Comparison of ENCODE assay signal across 16 cellular contexts in the genomic region with DNA sequence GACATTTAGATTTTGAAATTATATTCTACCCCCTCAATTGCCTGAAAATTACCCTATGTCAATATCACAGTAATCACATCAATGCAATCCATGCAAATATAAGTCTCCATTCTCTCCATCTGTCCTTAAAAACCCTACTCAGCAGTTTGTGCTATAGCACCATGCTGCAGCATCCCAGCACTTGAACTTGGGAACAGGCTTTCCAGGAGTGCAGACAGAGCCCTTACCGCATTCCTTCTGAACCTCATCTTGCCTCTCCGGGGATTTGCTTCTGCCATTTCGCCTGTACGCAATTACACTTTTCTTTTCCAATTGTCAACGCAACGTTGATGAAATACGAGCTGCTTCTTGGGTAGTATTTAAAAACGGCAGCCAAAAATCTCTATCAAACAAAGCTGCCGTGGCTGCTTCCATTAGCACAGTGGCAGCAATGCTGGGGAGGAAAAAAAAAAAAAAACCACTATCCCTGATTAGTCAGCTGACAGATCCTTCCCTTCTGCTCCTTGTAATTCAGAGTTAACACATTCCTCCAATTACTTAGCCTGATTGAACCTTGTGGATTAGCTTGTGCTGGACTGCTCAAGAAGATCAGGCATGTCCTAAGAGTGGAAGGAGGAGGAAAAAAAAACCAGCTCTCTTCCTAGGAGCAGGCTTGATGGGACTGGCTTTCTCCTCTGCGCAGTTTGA.
A peak's percentile ranks its signal among the peaks of the same experiment; 100 is the strongest.
DNase-seq lines count a peak whose midpoint lies in the region; ATAC-seq, FAIRE-seq and TF ChIP-seq lines count a peak whose summit lies in the region.
"Had no signal": no experiment of that assay in that cellular context is flagged by ENCODE, and none has a peak within 500 bp of the region (broad histone marks: within the 10 kb centered on the region; RNA-seq: fewer than 3 reads in every experiment).

No MANE protein-coding gene starts in this region.

- POLR2A ChIA-PET in CD4-positive, alpha-beta memory T cell (lab: Charles Lee; ENCODE audit: partially characterized antibody): no interaction called here
- POLR2A ChIA-PET in naive thymus-derived CD8-positive, alpha-beta T cell (lab: Charles Lee): no interaction called here

- peak overlapping the region; percentile 72 for H3K4me2 ChIP-seq in neural progenitor cell
- H3K4me2 ChIP-seq: BLaER1, KMS-11 had no signal

- peaks cover 11% of the 10 kb centered on the region for H3K4me1 Mint-ChIP-seq in neural progenitor cell
- H3K4me1 Mint-ChIP-seq in CD4-positive, alpha-beta memory T cell: no peaks in the 10 kb centered on the region
- peaks cover 0 to 2% (median 0%) of the 10 kb centered on the region in 4 donors for H3K4me1 Mint-ChIP-seq in naive thymus-derived CD8-positive, alpha-beta T cell
- H3K4me1 Mint-ChIP-seq: activated naive CD4-positive, alpha-beta T cell treated with anti-CD3 and anti-CD28 coated beads, Interleukin-2, amount 10 ng/mL, durations not matched to agents 7 days and 5 days had no signal

- peaks cover 6% of the 10 kb centered on the region for H3K9me3 ChIP-seq in neural progenitor cell (ENCODE audit: low read depth)
- no peaks in the 10 kb centered on the region for H3K9me3 ChIP-seq in CD4-positive, alpha-beta memory T cell (ENCODE audit: control insufficient read depth in 1 of 2, low read length in 2 of 2)
- H3K9me3 ChIP-seq: BLaER1 had no signal

- DNase-seq in D721Med (ENCODE audit: insufficient read length, low spot score) (peak; percentile 10), NCI-H82 (lab: John Stamatoyannopoulos, UW) (peak; percentile 86), fibroblast of mammary gland (ENCODE audit: low read depth) (peak; percentile 18), neural progenitor cell (ENCODE audit: low spot score) (peak; percentile 71), NCI-H226 (no peak)
- no peak for DNase-seq in CD4-positive, alpha-beta memory T cell
- no peak for DNase-seq in naive thymus-derived CD8-positive, alpha-beta T cell
- DNase-seq in activated CD4-positive, CD25-positive, alpha-beta regulatory T cell (lab: John Stamatoyannopoulos, UW): no peak
- DNase-seq: activated CD4-positive, alpha-beta T cell treated with anti-CD3 and anti-CD28 coated beads for 4 hours; activated naive CD4-positive, alpha-beta T cell treated with anti-CD3 and anti-CD28 coated beads, Interleukin-2, amount 10 ng/mL, durations not matched to agents 7 days and 5 days; NCI-H446 treated with DMSO at 0.1 percent for 48 hours; SIG-M5; stimulated activated CD4-positive, alpha-beta T cell treated with anti-CD3 and anti-CD28 coated beads, Interleukin-15, amount 100 ng/mL, for 24 hours; stimulated activated naive CD4-positive, alpha-beta T cell treated with Interleukin-2 at 50 U/mL for 16 hours had no signal

- peak overlapping the region; percentile 69 for H3K4me3 Mint-ChIP-seq in neural progenitor cell
- no peak overlapping the region for H3K4me3 Mint-ChIP-seq in CD4-positive, alpha-beta memory T cell
- H3K4me3 Mint-ChIP-seq in naive thymus-derived CD8-positive, alpha-beta T cell: no peak overlapping the region
- H3K4me3 Mint-ChIP-seq: activated naive CD4-positive, alpha-beta T cell treated with anti-CD3 and anti-CD28 coated beads, Interleukin-2, amount 10 ng/mL, durations not matched to agents 7 days and 5 days had no signal

- H3K4me1 ChIP-seq in neural progenitor cell: peaks cover 6% of the 10 kb centered on the region
- no peaks in the 10 kb centered on the region for H3K4me1 ChIP-seq in CD4-positive, alpha-beta memory T cell (ENCODE audit: insufficient read depth, low read length)
- H3K4me1 ChIP-seq: BLaER1 had no signal

- CTCF ChIA-PET in CD4-positive, alpha-beta memory T cell (lab: Charles Lee; ENCODE audit: partially characterized antibody): no interaction called here

- H3K27ac Mint-ChIP-seq in neural progenitor cell: peak overlapping the region; percentile 38
- no peak overlapping the region for H3K27ac Mint-ChIP-seq in CD4-positive, alpha-beta memory T cell
- H3K27ac Mint-ChIP-seq in naive thymus-derived CD8-positive, alpha-beta T cell: no peak overlapping the region
- H3K27ac Mint-ChIP-seq: activated naive CD4-positive, alpha-beta T cell treated with anti-CD3 and anti-CD28 coated beads, Interleukin-2, amount 10 ng/mL, durations not matched to agents 7 days and 5 days had no signal

- H3K79me2 ChIP-seq in neural progenitor cell (ENCODE audit: low read depth): no peaks in the 10 kb centered on the region

- no peak for ATAC-seq in naive thymus-derived CD8-positive, alpha-beta T cell

- FAIRE-seq in D721Med (lab: Jason Lieb, UNC): peak; percentile 99

- no peaks in the 10 kb centered on the region for H3K36me3 ChIP-seq in neural progenitor cell
- H3K36me3 ChIP-seq in CD4-positive, alpha-beta memory T cell (ENCODE audit: insufficient read depth, low read length): no peaks in the 10 kb centered on the region
- H3K36me3 ChIP-seq: BLaER1 had no signal

- no peaks in the 10 kb centered on the region for H4K20me1 ChIP-seq in neural progenitor cell (ENCODE audit: low read depth)
- H4K20me1 ChIP-seq: BLaER1 had no signal

- TF ChIP-seq CTCF in D721Med (IDR thresholded peaks at IDR 0.05; ENCODE audit: insufficient read depth, missing control alignments): no peak
- no peak for TF ChIP-seq CTCF in fibroblast of mammary gland (conservative IDR thresholded peaks at IDR 0.05; ENCODE audit: control insufficient read depth, insufficient read depth, low read depth, low read length)
- TF ChIP-seq CTCF in neural progenitor cell (IDR thresholded peaks at IDR 0.05): no peak

- no peaks in the 10 kb centered on the region for H3K27me3 ChIP-seq in neural progenitor cell
- H3K27me3 ChIP-seq in CD4-positive, alpha-beta memory T cell (ENCODE audit: insufficient read depth, low read length): no peaks in the 10 kb centered on the region

- no peaks in the 10 kb centered on the region for H3K36me3 Mint-ChIP-seq in neural progenitor cell
- H3K36me3 Mint-ChIP-seq in CD4-positive, alpha-beta memory T cell: no peaks in the 10 kb centered on the region
- H3K36me3 Mint-ChIP-seq in naive thymus-derived CD8-positive, alpha-beta T cell: peaks cover 0 to 5% (median 3%) of the 10 kb centered on the region in 3 donors
- H3K36me3 Mint-ChIP-seq: activated naive CD4-positive, alpha-beta T cell treated with anti-CD3 and anti-CD28 coated beads, Interleukin-2, amount 10 ng/mL, durations not matched to agents 7 days and 5 days had no signal

- intact Hi-C loops in CD4-positive, alpha-beta memory T cell (cut with micrococcal nuclease): no loop called here

- no peaks in the 10 kb centered on the region for H3K27me3 Mint-ChIP-seq in neural progenitor cell (ENCODE audit: insufficient read depth, low read depth)
- no peaks in the 10 kb centered on the region for H3K27me3 Mint-ChIP-seq in CD4-positive, alpha-beta memory T cell
- H3K27me3 Mint-ChIP-seq in naive thymus-derived CD8-positive, alpha-beta T cell: no peaks in the 10 kb centered on the region
- H3K27me3 Mint-ChIP-seq: activated naive CD4-positive, alpha-beta T cell treated with anti-CD3 and anti-CD28 coated beads, Interleukin-2, amount 10 ng/mL, durations not matched to agents 7 days and 5 days had no signal

- peaks cover 4% of the 10 kb centered on the region for H3F3A ChIP-seq in neural progenitor cell (ENCODE audit: low read depth)

- H3K9ac ChIP-seq in neural progenitor cell: no peak overlapping the region
- H3K9ac ChIP-seq: BLaER1, KMS-11 had no signal

- H3K27ac ChIP-seq in neural progenitor cell: no peak overlapping the region
- no peak overlapping the region for H3K27ac ChIP-seq in CD4-positive, alpha-beta memory T cell (ENCODE audit: low read depth, low read length)
- H3K27ac ChIP-seq: BLaER1, KMS-11 had no signal

- H2AFZ ChIP-seq in neural progenitor cell (replicated peaks): no peak overlapping the region

- no peaks in the 10 kb centered on the region for H3K9me3 Mint-ChIP-seq in neural progenitor cell
- H3K9me3 Mint-ChIP-seq in CD4-positive, alpha-beta memory T cell: peaks cover 0 to 3% (median 0%) of the 10 kb centered on the region in 8 donors
- H3K9me3 Mint-ChIP-seq in naive thymus-derived CD8-positive, alpha-beta T cell: no peaks in the 10 kb centered on the region
- H3K9me3 Mint-ChIP-seq: activated naive CD4-positive, alpha-beta T cell treated with anti-CD3 and anti-CD28 coated beads, Interleukin-2, amount 10 ng/mL, durations not matched to agents 7 days and 5 days had no signal

- H3K4me3 ChIP-seq in fibroblast of mammary gland (ENCODE audit: control insufficient read depth, low read depth, low read length) (no peak overlapping the region), neural progenitor cell (peak overlapping the region; percentile 25)
- no peak overlapping the region for H3K4me3 ChIP-seq in CD4-positive, alpha-beta memory T cell (ENCODE audit: low read length in 2 of 2)
- H3K4me3 ChIP-seq: BLaER1 had no signal

Comparison
In these comparisons a context has a peak if more than half of its experiments do, and no peak if none do; other contexts are left out.
1. DNase-seq: peak in D721Med (single experiment), NCI-H82 (single experiment), fibroblast of mammary gland (single experiment) and neural progenitor cell (single experiment); none in CD4-positive, alpha-beta memory T cell (0 of 5), naive thymus-derived CD8-positive, alpha-beta T cell (0 of 10), activated CD4-positive, CD25-positive, alpha-beta regulatory T cell (0 of 4) and NCI-H226 (single experiment).